Comparison of ENCODE assay signal across 22 cellular contexts in genomic region chr14:70924521-70924920, GRCh38. TPM values are rescaled to one million over a fixed set of nuclear protein-coding genes. Genes with fewer than 3 reads are reported as not detected.
DNase-seq lines count a peak whose midpoint lies in the region; ATAC-seq and TF ChIP-seq lines count a peak whose summit lies in the region.
"Had no signal": no experiment of that assay in that cellular context is flagged by ENCODE, and none has a peak within 500 bp of the region (broad histone marks: within the 10 kb centered on the region; RNA-seq: fewer than 3 reads in every experiment).

No MANE protein-coding gene starts in this region.

- H3K4me1 Mint-ChIP-seq in activated CD8-positive, alpha-beta memory T cell treated with anti-CD3 and anti-CD28 coated beads, Interleukin-2, amount 10 ng/mL, durations not matched to agents 7 days and 5 days = peaks cover 67% of the 10 kb centered on the region
- peaks cover 67% of the 10 kb centered on the region for H3K4me1 Mint-ChIP-seq in central memory CD8-positive, alpha-beta T cell

- H3K4ac ChIP-seq in trophoblast cell (ENCODE audit: low read depth, low read length) = peak overlapping the region; percentile 69

- H3K9me2 ChIP-seq in Karpas-422 (replicated peaks; ENCODE audit: insufficient read depth, low read length) = no peaks in the 10 kb centered on the region

- H3K4me3 ChIP-seq in HEK293 (ENCODE audit: low read depth, low read length) = no peak overlapping the region
- no peak overlapping the region for H3K4me3 ChIP-seq in trophoblast cell (ENCODE audit: low read depth, low read length)
- no peak overlapping the region for H3K4me3 ChIP-seq in Karpas-422 (ENCODE audit: low read length)
- H3K4me3 ChIP-seq: A549, GM23248, HAP-1 had no signal

- H3K23ac ChIP-seq in trophoblast cell (ENCODE audit: low read length) = no peak overlapping the region

- H3K4me1 ChIP-seq in HEK293 (ENCODE audit: control insufficient read depth, insufficient read depth, low read length) = peaks cover 24% of the 10 kb centered on the region; the same call in 1 of the 2 replicates
- H3K4me1 ChIP-seq in trophoblast cell (ENCODE audit: control insufficient read depth in 1 of 2, insufficient read depth in 2 of 2, low read length in 2 of 2) = no peaks in the 10 kb centered on the region
- peaks cover 11% of the 10 kb centered on the region for H3K4me1 ChIP-seq in Karpas-422 (ENCODE audit: low read length)
- H3K4me1 ChIP-seq: BE2C, HAP-1 had no signal

- no peak overlapping the region for H3K9ac ChIP-seq in trophoblast cell (ENCODE audit: low read length)
- no peak overlapping the region for H3K9ac ChIP-seq in Karpas-422 (ENCODE audit: low read length)
- H3K9ac ChIP-seq: GM23248 had no signal

- no peak overlapping the region for H4K12ac ChIP-seq in trophoblast cell (ENCODE audit: low read depth, low read length)

- H2AFZ ChIP-seq in trophoblast cell (ENCODE audit: insufficient read depth, low read length, poor library complexity) (no peak overlapping the region), Karpas-422 (ENCODE audit: low read length) (no peak overlapping the region)
- H2AFZ ChIP-seq: GM23248 had no signal

- H3K79me2 ChIP-seq in trophoblast cell (ENCODE audit: control insufficient read depth, insufficient read depth, low read length, poor library complexity) (peaks cover 2% of the 10 kb centered on the region), Karpas-422 (ENCODE audit: low read length) (peaks cover 82% of the 10 kb centered on the region)

- peak overlapping the region; percentile 65 for H3K18ac ChIP-seq in trophoblast cell (ENCODE audit: low read length)

- H3K36me3 ChIP-seq in HEK293 (ENCODE audit: control insufficient read depth in 2 of 2, insufficient read depth in 1 of 2, low read length in 2 of 2) (no peaks in the 10 kb centered on the region; a peak in 1 of 3 replicates), trophoblast cell (ENCODE audit: control insufficient read depth in 1 of 2, insufficient read depth in 2 of 2, low read length in 2 of 2) (no peaks in the 10 kb centered on the region), Karpas-422 (ENCODE audit: insufficient read depth, low read length) (no peaks in the 10 kb centered on the region)
- H3K36me3 ChIP-seq: BE2C, HAP-1 had no signal

- no peak overlapping the region for H2BK12ac ChIP-seq in trophoblast cell (ENCODE audit: low read length)

- peak; percentile 54 for ATAC-seq in activated CD8-positive, alpha-beta memory T cell treated with anti-CD3 and anti-CD28 coated beads, Interleukin-2, amount 10 ng/mL, durations not matched to agents 7 days and 5 days
- ATAC-seq in central memory CD8-positive, alpha-beta T cell (replicated peaks; ENCODE audit: extremely low read depth, poor library complexity, severe bottlenecking) = no peak
- no peak for ATAC-seq in HG03442 (IDR thresholded peaks at IDR 0.05; ENCODE audit: unreplicated experiment)
- ATAC-seq: A549, Panc1 had no signal

- no peak overlapping the region for H4K91ac ChIP-seq in trophoblast cell (ENCODE audit: low read depth, low read length)

- CTCF ChIA-PET in activated CD8-positive, alpha-beta memory T cell treated with anti-CD3 and anti-CD28 coated beads, Interleukin-2, amount 10 ng/mL, durations not matched to agents 7 days and 5 days (lab: Charles Lee) = interaction anchor here (1.2 to 1.4 kb wide), 2 partner anchors 10 to 107 kb away, joined by 3 to 5 read pairs; no protein-coding TSS in a partner anchor
- CTCF ChIA-PET in HEK293 (lab: Yijun Ruan, JAX) = interaction anchor here (1.1 kb wide), 1 partner anchor 107 kb away, joined by 4 read pairs; no protein-coding TSS in a partner anchor

- no peaks in the 10 kb centered on the region for H3K79me1 ChIP-seq in trophoblast cell (ENCODE audit: low read length)

- H3K14ac ChIP-seq in trophoblast cell (ENCODE audit: low read length) = no peak overlapping the region

- TF ChIP-seq CTCF in HEK293 (tag by site-specific recombination; IDR thresholded peaks at IDR 0.05) = no peak

- H3K4me2 ChIP-seq in trophoblast cell (ENCODE audit: low read length) = no peak overlapping the region
- no peak overlapping the region for H3K4me2 ChIP-seq in Karpas-422 (ENCODE audit: low read depth, low read length, poor library complexity, severe bottlenecking)
- H3K4me2 ChIP-seq: A549 had no signal

- H2BK5ac ChIP-seq in trophoblast cell (ENCODE audit: low read depth, low read length, poor library complexity) = no peak overlapping the region

- no peak overlapping the region for H4K8ac ChIP-seq in trophoblast cell (ENCODE audit: low read depth, low read length)

- H3K27ac Mint-ChIP-seq in activated CD8-positive, alpha-beta memory T cell treated with anti-CD3 and anti-CD28 coated beads, Interleukin-2, amount 10 ng/mL, durations not matched to agents 7 days and 5 days = no peak overlapping the region
- H3K27ac Mint-ChIP-seq in central memory CD8-positive, alpha-beta T cell (ENCODE audit: low read depth) = peak overlapping the region; percentile 57

- POLR2A ChIA-PET in HEK293 (lab: Yijun Ruan, JAX) = interaction anchor here (1.1 kb wide), 1 partner anchor 17 kb away, joined by 3 read pairs; the partner anchor contains the start of gene PCNX1

- WGBS in trophoblast cell (ENCODE audit: extremely low coverage, insufficient coverage, insufficient read length) = no CpG with 5 or more reads among the region's 2 CpGs

- H3K9me3 Mint-ChIP-seq in activated CD8-positive, alpha-beta memory T cell treated with anti-CD3 and anti-CD28 coated beads, Interleukin-2, amount 10 ng/mL, durations not matched to agents 7 days and 5 days (ENCODE audit: low read depth) = no peaks in the 10 kb centered on the region
- no peaks in the 10 kb centered on the region for H3K9me3 Mint-ChIP-seq in central memory CD8-positive, alpha-beta T cell
- H3K9me3 Mint-ChIP-seq: IgD-negative memory B cell had no signal

- H3K27ac ChIP-seq in HEK293 (ENCODE audit: extremely low read depth, low read depth, low read length) (no peak overlapping the region), trophoblast cell (ENCODE audit: low read depth, low read length) (no peak overlapping the region), Karpas-422 (ENCODE audit: low read length) (no peak overlapping the region)
- H3K27ac ChIP-seq: A549, GM23248 had no signal

- no peak overlapping the region for H3K4me3 Mint-ChIP-seq in activated CD8-positive, alpha-beta memory T cell treated with anti-CD3 and anti-CD28 coated beads, Interleukin-2, amount 10 ng/mL, durations not matched to agents 7 days and 5 days
- H3K4me3 Mint-ChIP-seq in central memory CD8-positive, alpha-beta T cell = no peak overlapping the region

- peaks cover 5% of the 10 kb centered on the region for H3K36me3 Mint-ChIP-seq in activated CD8-positive, alpha-beta memory T cell treated with anti-CD3 and anti-CD28 coated beads, Interleukin-2, amount 10 ng/mL, durations not matched to agents 7 days and 5 days
- no peaks in the 10 kb centered on the region for H3K36me3 Mint-ChIP-seq in central memory CD8-positive, alpha-beta T cell (ENCODE audit: insufficient read depth)
- H3K36me3 Mint-ChIP-seq: IgD-negative memory B cell had no signal

- DNase-seq in activated CD8-positive, alpha-beta memory T cell treated with anti-CD3 and anti-CD28 coated beads, Interleukin-2, amount 10 ng/mL, durations not matched to agents 7 days and 5 days = peak; percentile 51
- no peak for DNase-seq in activated CD8-positive, alpha-beta memory T cell treated with anti-CD3 and anti-CD28 coated beads, Interleukin-2, amount 50 U/mL, for 48 hours
- DNase-seq in central memory CD8-positive, alpha-beta T cell (ENCODE audit: low spot score in 2 of 2) = no peak
- DNase-seq in trophoblast cell (no peak), Karpas-422 (no peak)
- DNase-seq in effector CD4-positive, alpha-beta T cell = no peak
- DNase-seq: BE2C, EL, GM23248, MV-4-11, NCI-H1105 treated with DMSO at 0.1 percent for 48 hours, NCI-H2029 treated with DMSO at 0.1 percent for 48 hours, NCI-H2171, NCI-H524 treated with DMSO at 0.1 percent for 48 hours, NCI-H82, SIG-M5 had no signal

- H4K20me1 ChIP-seq in Karpas-422 (ENCODE audit: insufficient read depth, low read depth, low read length) = peaks cover 69% of the 10 kb centered on the region

- H3K27me3 Mint-ChIP-seq in activated CD8-positive, alpha-beta memory T cell treated with anti-CD3 and anti-CD28 coated beads, Interleukin-2, amount 10 ng/mL, durations not matched to agents 7 days and 5 days = no peaks in the 10 kb centered on the region
- no peaks in the 10 kb centered on the region for H3K27me3 Mint-ChIP-seq in central memory CD8-positive, alpha-beta T cell
- H3K27me3 Mint-ChIP-seq: IgD-negative memory B cell had no signal

- H3K9me3 ChIP-seq in HEK293 (ENCODE audit: control insufficient read depth, insufficient read depth, low read depth, low read length) (no peaks in the 10 kb centered on the region), trophoblast cell (ENCODE audit: insufficient read depth, low read depth, low read length) (no peaks in the 10 kb centered on the region), Karpas-422 (ENCODE audit: low read length) (no peaks in the 10 kb centered on the region)
- H3K9me3 ChIP-seq: A549, BE2C, HAP-1 had no signal

- H2BK120ac ChIP-seq in trophoblast cell (ENCODE audit: insufficient read depth, low read length, poor library complexity) = no peak overlapping the region

- H3K27me3 ChIP-seq in trophoblast cell (ENCODE audit: insufficient read depth, low read length) (no peaks in the 10 kb centered on the region), Karpas-422 (ENCODE audit: low read length) (no peaks in the 10 kb centered on the region)
- H3K27me3 ChIP-seq: BE2C had no signal

- no peak overlapping the region for H2AK5ac ChIP-seq in trophoblast cell (ENCODE audit: low read length)

TF ChIP-seq in HEK293, 187 proteins besides CTCF, POLR2A, EP300 and RAD21:
- TF ChIP-seq ZFP37 (tag by site-specific recombination; IDR thresholded peaks at IDR 0.05) (no peak), KLF1 (tag by site-specific recombination; IDR thresholded peaks at IDR 0.05) (0 out of 2 replicates have a peak, but pooled peaks have one; percentile 12)
TF ChIP-seq in HEK293: peak in this region for 1.

RNA-seq across cellular contexts. Expression of gene PCNX1, which starts 17.3 kb away (rescaled TPM):
- total RNA-seq in activated CD8-positive, alpha-beta memory T cell treated with anti-CD3 and anti-CD28 coated beads, Interleukin-2, amount 10 ng/mL, durations not matched to agents 7 days and 5 days = 10 to 100 TPM; 64.4 to 69.2 TPM
- polyA plus RNA-seq in trophoblast cell (2013) = 27.8 and 29.2 TPM in 2 replicates
- total RNA-seq in Karpas-422 (2014; rRNA removed; shearing (Covaris generic); ENCODE audit: low replicate concordance) = 28.5 and 58.7 TPM in 2 replicates
